10 cellular contexts compared by ENCODE assay signal in the genomic region with DNA sequence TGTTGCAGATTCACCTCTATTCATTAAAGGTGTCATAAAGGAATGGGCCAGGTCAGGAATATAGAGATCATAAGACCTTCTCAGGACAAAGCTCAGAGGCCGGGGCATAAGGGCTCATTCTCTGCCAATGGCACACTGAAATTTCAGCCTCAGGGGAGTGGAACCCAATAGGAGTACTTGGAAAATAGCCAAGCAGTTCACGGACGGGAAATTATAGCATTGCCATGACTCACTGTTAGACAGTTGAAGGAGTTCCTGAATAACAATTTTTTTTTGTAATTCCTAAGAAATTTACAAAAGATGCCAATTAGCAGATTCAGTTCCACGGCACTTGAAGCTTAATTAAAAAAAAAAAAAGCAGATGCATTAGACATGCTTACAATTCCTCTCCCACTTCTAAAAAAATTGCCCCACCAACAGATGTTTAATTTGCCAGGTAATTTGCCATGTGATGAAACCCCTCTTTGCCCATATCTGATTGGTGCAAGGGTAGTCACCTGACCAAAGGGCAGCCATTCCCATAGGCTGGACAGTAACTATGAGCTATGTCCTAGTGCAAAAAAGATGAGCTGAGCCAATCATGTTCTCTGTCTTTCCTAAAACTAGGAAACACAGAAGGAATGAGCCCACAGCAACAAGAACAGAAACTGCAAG. TPM values are rescaled to one million over a fixed set of nuclear protein-coding genes. Genes with fewer than 3 reads are reported as not detected.
DNase-seq lines count a peak whose midpoint lies in the region; ATAC-seq and TF ChIP-seq lines count a peak whose summit lies in the region.
"Had no signal": no experiment of that assay in that cellular context is flagged by ENCODE, and none has a peak within 500 bp of the region (broad histone marks: within the 10 kb centered on the region; RNA-seq: fewer than 3 reads in every experiment).

No MANE protein-coding gene starts in this region.

- H3K36me3 ChIP-seq in breast epithelium (no peaks in the 10 kb centered on the region), mesendoderm (ENCODE audit: control insufficient read depth, insufficient read depth, low read length) (no peaks in the 10 kb centered on the region)
- no peaks in the 10 kb centered on the region for H3K36me3 ChIP-seq in effector memory CD4-positive, alpha-beta T cell (ENCODE audit: control insufficient read depth, insufficient read depth, low read length)

- H3K18ac ChIP-seq in mesendoderm (ENCODE audit: low read length) = no peak overlapping the region

- peaks cover 27% of the 10 kb centered on the region for H3K4me1 Mint-ChIP-seq in mesothelial cell of epicardium
- H3K4me1 Mint-ChIP-seq in stimulated activated effector memory CD8-positive, alpha-beta T cell treated with anti-CD3 and anti-CD28 coated beads, Interleukin-12 subunit alpha, Interleukin-12 subunit beta, amount 100 ng/mL, for 72 hours = no peaks in the 10 kb centered on the region
- H3K4me1 Mint-ChIP-seq: activated naive CD8-positive, alpha-beta T cell treated with anti-CD3 and anti-CD28 coated beads, Interleukin-2, amount 10 ng/mL, durations not matched to agents 7 days and 5 days had no signal

- no peak for TF ChIP-seq CTCF in breast epithelium (IDR thresholded peaks at IDR 0.05)
- no peak for TF ChIP-seq CTCF in mesothelial cell of epicardium (IDR thresholded peaks at IDR 0.05; ENCODE audit: unreplicated experiment)

- H3K27me3 ChIP-seq in breast epithelium = no peaks in the 10 kb centered on the region
- no peaks in the 10 kb centered on the region for H3K27me3 ChIP-seq in mesendoderm (ENCODE audit: insufficient read depth, low read length, poor library complexity)
- H3K27me3 ChIP-seq in effector memory CD4-positive, alpha-beta T cell (replicated peaks; ENCODE audit: control insufficient read depth, insufficient read depth, low read length, poor library complexity, severe bottlenecking) = no peaks in the 10 kb centered on the region

- peak overlapping the region; percentile 40 to 41 for H3K27ac ChIP-seq in breast epithelium
- no peak overlapping the region for H3K27ac ChIP-seq in mesendoderm (ENCODE audit: low read depth, low read length)
- H3K27ac ChIP-seq in effector memory CD4-positive, alpha-beta T cell (ENCODE audit: insufficient read depth, low read length, poor library complexity, severe bottlenecking) = no peak overlapping the region

- H3K9ac ChIP-seq in mesendoderm (ENCODE audit: low read length) = no peak overlapping the region

- H3K4ac ChIP-seq in mesendoderm (ENCODE audit: low read depth, low read length) = no peak overlapping the region

- no peak overlapping the region for H2BK5ac ChIP-seq in mesendoderm (ENCODE audit: low read length)

- no peak for ATAC-seq in GM18519 (IDR thresholded peaks at IDR 0.05; ENCODE audit: low FRiP score, unreplicated experiment)
- no peak for ATAC-seq in stimulated activated effector memory CD8-positive, alpha-beta T cell treated with anti-CD3 and anti-CD28 coated beads, Interleukin-12 subunit alpha, Interleukin-12 subunit beta, amount 100 ng/mL, for 72 hours

- no peaks in the 10 kb centered on the region for H3K4me1 ChIP-seq in breast epithelium
- peaks cover 2% of the 10 kb centered on the region for H3K4me1 ChIP-seq in mesendoderm (ENCODE audit: control insufficient read depth, low read depth, low read length)
- H3K4me1 ChIP-seq in effector memory CD4-positive, alpha-beta T cell (ENCODE audit: control insufficient read depth, insufficient read depth, low read length, poor library complexity, severe bottlenecking) = no peaks in the 10 kb centered on the region

- no peaks in the 10 kb centered on the region for H3K36me3 Mint-ChIP-seq in mesothelial cell of epicardium
- no peaks in the 10 kb centered on the region for H3K36me3 Mint-ChIP-seq in stimulated activated effector memory CD8-positive, alpha-beta T cell treated with anti-CD3 and anti-CD28 coated beads, Interleukin-12 subunit alpha, Interleukin-12 subunit beta, amount 100 ng/mL, for 72 hours
- H3K36me3 Mint-ChIP-seq: activated naive CD8-positive, alpha-beta T cell treated with anti-CD3 and anti-CD28 coated beads, Interleukin-2, amount 10 ng/mL, durations not matched to agents 7 days and 5 days had no signal

- no peak overlapping the region for H2BK120ac ChIP-seq in mesendoderm (ENCODE audit: low read depth, low read length)

- H3K9me3 Mint-ChIP-seq in mesothelial cell of epicardium = no peaks in the 10 kb centered on the region
- no peaks in the 10 kb centered on the region for H3K9me3 Mint-ChIP-seq in stimulated activated effector memory CD8-positive, alpha-beta T cell treated with anti-CD3 and anti-CD28 coated beads, Interleukin-12 subunit alpha, Interleukin-12 subunit beta, amount 100 ng/mL, for 72 hours
- H3K9me3 Mint-ChIP-seq: naive B cell had no signal

- no peak for TF ChIP-seq POLR2A in breast epithelium (IDR thresholded peaks at IDR 0.05)

- no peak overlapping the region for H2AK5ac ChIP-seq in mesendoderm (ENCODE audit: low read length)

- H3K4me3 ChIP-seq in breast epithelium (no peak overlapping the region), mesendoderm (ENCODE audit: low read length) (no peak overlapping the region)
- H3K4me3 ChIP-seq in effector memory CD4-positive, alpha-beta T cell (ENCODE audit: insufficient read depth, low read depth, low read length, poor library complexity, severe bottlenecking) = no peak overlapping the region

- no peak overlapping the region for H2BK15ac ChIP-seq in mesendoderm (replicated peaks; ENCODE audit: low read depth)

- no CpG with 5 or more reads among the region's 4 CpGs for WGBS in mesendoderm (ENCODE audit: extremely low coverage, insufficient coverage, low lambda C conversion rate)

- intact Hi-C loops in breast epithelium (cut with DNase I; ENCODE audit: low total_unique reads) = no loop called here

- no peak overlapping the region for H4K8ac ChIP-seq in mesendoderm (ENCODE audit: low read depth, low read length)

- H3K23ac ChIP-seq in mesendoderm (ENCODE audit: low read length) = no peak overlapping the region

- H3K27me3 Mint-ChIP-seq in mesothelial cell of epicardium (ENCODE audit: low read depth) = no peaks in the 10 kb centered on the region

- H3K27ac Mint-ChIP-seq in mesothelial cell of epicardium = no peak overlapping the region
- H3K27ac Mint-ChIP-seq in stimulated activated effector memory CD8-positive, alpha-beta T cell treated with anti-CD3 and anti-CD28 coated beads, Interleukin-12 subunit alpha, Interleukin-12 subunit beta, amount 100 ng/mL, for 72 hours = no peak overlapping the region
- H3K27ac Mint-ChIP-seq: activated naive CD8-positive, alpha-beta T cell treated with anti-CD3 and anti-CD28 coated beads, Interleukin-2, amount 10 ng/mL, durations not matched to agents 7 days and 5 days; naive B cell had no signal

- no peaks in the 10 kb centered on the region for H3K79me1 ChIP-seq in mesendoderm (ENCODE audit: low read length)

- no peak overlapping the region for H3K56ac ChIP-seq in mesendoderm (ENCODE audit: low read length)

- no peaks in the 10 kb centered on the region for H3K9me3 ChIP-seq in breast epithelium
- H3K9me3 ChIP-seq in effector memory CD4-positive, alpha-beta T cell (ENCODE audit: control insufficient read depth, low read length) = no peaks in the 10 kb centered on the region

- H3K79me2 ChIP-seq in mesendoderm (ENCODE audit: control insufficient read depth, insufficient read depth, low read length) = no peaks in the 10 kb centered on the region

- no peak overlapping the region for H4K5ac ChIP-seq in mesendoderm (ENCODE audit: low read length)

- no peak overlapping the region for H3K4me2 ChIP-seq in mesendoderm (ENCODE audit: low read length)

- H3K4me3 Mint-ChIP-seq in mesothelial cell of epicardium = no peak overlapping the region
- no peak overlapping the region for H3K4me3 Mint-ChIP-seq in stimulated activated effector memory CD8-positive, alpha-beta T cell treated with anti-CD3 and anti-CD28 coated beads, Interleukin-12 subunit alpha, Interleukin-12 subunit beta, amount 100 ng/mL, for 72 hours
- H3K4me3 Mint-ChIP-seq: activated naive CD8-positive, alpha-beta T cell treated with anti-CD3 and anti-CD28 coated beads, Interleukin-2, amount 10 ng/mL, durations not matched to agents 7 days and 5 days; naive B cell had no signal

- peak; percentile 35 for DNase-seq in DMS153 (lab: John Stamatoyannopoulos, UW)
- peak; percentile 36 for DNase-seq in NCI-H2107 (lab: John Stamatoyannopoulos, UW)
- peak in 1 of 2 donors; percentile 51 for DNase-seq in breast epithelium (ENCODE audit: low spot score in 2 of 2)
- peak; percentile 51 for DNase-seq in mesendoderm
- DNase-seq in mesothelial cell of epicardium (ENCODE audit: low spot score in 2 of 2, unreplicated experiment in 2 of 2) = no peak
- DNase-seq in effector memory CD4-positive, alpha-beta T cell = no peak
- DNase-seq in stimulated activated effector memory CD8-positive, alpha-beta T cell treated with anti-CD3 and anti-CD28 coated beads, Interleukin-12 subunit alpha, Interleukin-12 subunit beta, amount 100 ng/mL, for 72 hours (ENCODE audit: low spot score in 2 of 2) = no peak
- DNase-seq: activated naive CD8-positive, alpha-beta T cell treated with anti-CD3 and anti-CD28 coated beads, Interleukin-2, amount 10 ng/mL, durations not matched to agents 7 days and 5 days; naive B cell had no signal

RNA-seq across cellular contexts. Expression of a gene that starts 58.6 kb away (rescaled TPM):
- total RNA-seq in breast epithelium (10 to 100 TPM in 1 of 3 donors, 1 to 10 TPM in 2; 5.6 to 10.1 (median 7.5) TPM), mesothelial cell of epicardium (12.2 to 14.5 TPM (median 13.6 TPM) in 3 replicates)
- 6.1 TPM for polyA plus RNA-seq in mesendoderm (2013, experiment 1 of 2)
- 6.7 TPM for polyA plus RNA-seq in mesendoderm (2013, experiment 2 of 2)

RNA-seq across cellular contexts. Expression of a gene that starts 58.7 kb away (rescaled TPM):
- total RNA-seq in breast epithelium (10 to 100 TPM; 47.8 to 71.3 (median 51.8) TPM), mesothelial cell of epicardium (53.4 to 58.1 TPM (median 56.0 TPM) in 3 replicates)
- 60.4 TPM for polyA plus RNA-seq in mesendoderm (2013, experiment 1 of 2)
- 60.5 TPM for polyA plus RNA-seq in mesendoderm (2013, experiment 2 of 2)

Comparison
In these comparisons a context has a peak if more than half of its experiments do, and no peak if none do; other contexts are left out.
1. DNase-seq: peak in DMS153 (single experiment), NCI-H2107 (single experiment) and mesendoderm (single experiment); none in mesothelial cell of epicardium (0 of 2), effector memory CD4-positive, alpha-beta T cell (0 of 3) and stimulated activated effector memory CD8-positive, alpha-beta T cell treated with anti-CD3 and anti-CD28 coated beads, Interleukin-12 subunit alpha, Interleukin-12 subunit beta, amount 100 ng/mL, for 72 hours (0 of 2).
2. H3K27ac ChIP-seq: peak in breast epithelium (2 of 2); none in mesendoderm (single experiment) and effector memory CD4-positive, alpha-beta T cell (single experiment).